ENCODE assay signal across 9 cellular contexts in genomic region chr2:216632952-216633615, GRCh38. TPM values are rescaled to one million over a fixed set of nuclear protein-coding genes. Genes with fewer than 3 reads are reported as not detected.
A peak's percentile ranks its signal among the peaks of the same experiment; 100 is the strongest.
DNase-seq lines count a peak whose midpoint lies in the region; ATAC-seq and TF ChIP-seq lines count a peak whose summit lies in the region.
"Had no signal": no experiment of that assay in that cellular context is flagged by ENCODE, and none has a peak within 500 bp of the region (broad histone marks: within the 10 kb centered on the region; RNA-seq: fewer than 3 reads in every experiment).

A gene with protein sequence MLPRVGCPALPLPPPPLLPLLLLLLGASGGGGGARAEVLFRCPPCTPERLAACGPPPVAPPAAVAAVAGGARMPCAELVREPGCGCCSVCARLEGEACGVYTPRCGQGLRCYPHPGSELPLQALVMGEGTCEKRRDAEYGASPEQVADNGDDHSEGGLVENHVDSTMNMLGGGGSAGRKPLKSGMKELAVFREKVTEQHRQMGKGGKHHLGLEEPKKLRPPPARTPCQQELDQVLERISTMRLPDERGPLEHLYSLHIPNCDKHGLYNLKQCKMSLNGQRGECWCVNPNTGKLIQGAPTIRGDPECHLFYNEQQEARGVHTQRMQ (plus strand): TSS chr2:216633420. CDS start chr2:216633524, 104 bp downstream.

- TF ChIP-seq CTCF in omental fat pad (IDR thresholded peaks at IDR 0.05): no peak

- peak; percentile 85 for DNase-seq in NCI-H1436 (lab: John Stamatoyannopoulos, UW)
- DNase-seq in NCI-H1436 treated with DMSO at 0.1 percent for 48 hours (lab: John Stamatoyannopoulos, UW): no peak
- peak; percentile 64 for DNase-seq in NCI-H2107 treated with DMSO at 0.1 percent for 48 hours (lab: John Stamatoyannopoulos, UW; ENCODE audit: unreplicated experiment)
- peak; percentile 50 for DNase-seq in activated T-cell treated with anti-CD3 and anti-CD28 coated beads, Interleukin-2, amount 50 U/mL, for 24 hours
- DNase-seq in glomerular endothelial cell (ENCODE audit: extremely low read depth, low read depth, low spot score): no peak
- DNase-seq in omental fat pad (ENCODE audit: low spot score): no peak
- DNase-seq in LoVo (ENCODE audit: low spot score): no peak

- H3K9me3 Mint-ChIP-seq in activated T-cell treated with anti-CD3 and anti-CD28 coated beads, Interleukin-2, amount 50 U/mL, for 24 hours: no peaks in the 10 kb centered on the region
- H3K9me3 Mint-ChIP-seq: activated naive CD4-positive, alpha-beta T cell treated with anti-CD3 and anti-CD28 coated beads, Interleukin-2, amount 50 U/mL, for 72 hours had no signal

- H3K27me3 Mint-ChIP-seq in activated T-cell treated with anti-CD3 and anti-CD28 coated beads, Interleukin-2, amount 50 U/mL, for 24 hours: peaks cover 74% of the 10 kb centered on the region

- peaks cover 29% of the 10 kb centered on the region for H3K4me1 Mint-ChIP-seq in activated T-cell treated with anti-CD3 and anti-CD28 coated beads, Interleukin-2, amount 50 U/mL, for 24 hours (ENCODE audit: low read depth)

- H3K27ac Mint-ChIP-seq in activated T-cell treated with anti-CD3 and anti-CD28 coated beads, Interleukin-2, amount 50 U/mL, for 24 hours: peak within 1 kb of the TSS; percentile 59
- H3K27ac Mint-ChIP-seq: activated naive CD4-positive, alpha-beta T cell treated with anti-CD3 and anti-CD28 coated beads, Interleukin-2, amount 50 U/mL, for 72 hours had no signal

- H3K36me3 Mint-ChIP-seq in activated T-cell treated with anti-CD3 and anti-CD28 coated beads, Interleukin-2, amount 50 U/mL, for 24 hours (ENCODE audit: low read depth): no peaks in the 10 kb centered on the region

- ATAC-seq in omental fat pad (ENCODE audit: low FRiP score): peak; percentile 62
- ATAC-seq in HG03280 (IDR thresholded peaks at IDR 0.05; ENCODE audit: unreplicated experiment): no peak

- peak within 1 kb of the TSS; percentile 74 for H3K4me3 Mint-ChIP-seq in activated T-cell treated with anti-CD3 and anti-CD28 coated beads, Interleukin-2, amount 50 U/mL, for 24 hours

RNA-seq across cellular contexts. Expression of the gene that starts here (rescaled TPM):
- total RNA-seq in glomerular endothelial cell: 268 and 272 TPM in 2 replicates
- total RNA-seq in omental fat pad: 100 to 1,000 TPM; 126 to 243 (median 153) TPM

Comparison
In these comparisons a context has a peak if more than half of its experiments do, and no peak if none do; other contexts are left out.
1. DNase-seq: peak in NCI-H1436 (single experiment), NCI-H2107 treated with DMSO at 0.1 percent for 48 hours (single experiment) and activated T-cell treated with anti-CD3 and anti-CD28 coated beads, Interleukin-2, amount 50 U/mL, for 24 hours (single experiment); none in NCI-H1436 treated with DMSO at 0.1 percent for 48 hours (single experiment), glomerular endothelial cell (single experiment), omental fat pad (single experiment) and LoVo (single experiment).